8 cellular contexts compared by ENCODE assay signal in genomic region chr14:74301594-74302159, GRCh38. TPM values are rescaled to one million over a fixed set of nuclear protein-coding genes. Genes with fewer than 3 reads are reported as not detected.
DNase-seq lines count a peak whose midpoint lies in the region; ATAC-seq, FAIRE-seq and TF ChIP-seq lines count a peak whose summit lies in the region.

No MANE protein-coding gene starts in this region.

- no peaks in the 10 kb centered on the region for H3K4me1 ChIP-seq in iPS-15b (ENCODE audit: control insufficient read depth, insufficient read depth, low read length)
- H3K4me1 ChIP-seq in adrenal gland (replicated peaks in 1 of 2) = peaks cover 25 to 27% of the 10 kb centered on the region in 2 donors

- peak overlapping the region; percentile 77 for H3K4me3 ChIP-seq in iPS-15b (ENCODE audit: low read depth, low read length)
- H3K4me3 ChIP-seq in adrenal gland = peak overlapping the region in 2 of 4 donors; percentile 78 to 98

- no peak for FAIRE-seq in H54 (lab: Jason Lieb, UNC)

- H3K27me3 ChIP-seq in iPS-15b (ENCODE audit: control insufficient read depth, insufficient read depth, low read length) (no peaks in the 10 kb centered on the region), adrenal gland (no peaks in the 10 kb centered on the region)

- 26 to 32% (median 28%) methylated on average over 22 of the region's 22 CpGs for WGBS in adrenal gland, 4 donors

- TF ChIP-seq POLR2A in adrenal gland (IDR thresholded peaks at IDR 0.05) = no peak
- TF ChIP-seq POLR2A in H54 (IDR thresholded peaks at IDR 0.05; ENCODE audit: low read depth, low read length) = no peak

- peaks cover 23% of the 10 kb centered on the region for H3K4me1 Mint-ChIP-seq in HFFc6 (ENCODE audit: low read depth)
- H3K4me1 Mint-ChIP-seq in activated T-cell treated with anti-CD3 and anti-CD28 coated beads, Interleukin-2, amount 50 U/mL, for 72 hours (ENCODE audit: low read depth) = peaks cover 37% of the 10 kb centered on the region
- peaks cover 37% of the 10 kb centered on the region for H3K4me1 Mint-ChIP-seq in stimulated activated effector memory CD8-positive, alpha-beta T cell treated with anti-CD3 and anti-CD28 coated beads, Interleukin-12 subunit alpha, Interleukin-12 subunit beta, amount 100 ng/mL, for 72 hours

- H3K27ac ChIP-seq in adrenal gland = peak overlapping the region in 2 of 5 donors; percentile 87

- intact Hi-C loops in adrenal gland (cut with DNase I) = no loop called here

- H3K9me3 ChIP-seq in iPS-15b (ENCODE audit: control insufficient read depth, insufficient read depth, low read length) (no peaks in the 10 kb centered on the region), adrenal gland (replicated peaks in 1 of 3) (no peaks in the 10 kb centered on the region)

- peaks cover 19% of the 10 kb centered on the region for H3K36me3 ChIP-seq in iPS-15b (ENCODE audit: control insufficient read depth, insufficient read depth, low read length)
- peaks cover 0 to 19% of the 10 kb centered on the region in 2 donors for H3K36me3 ChIP-seq in adrenal gland (replicated peaks in 1 of 2)

- peak overlapping the region; percentile 75 for H3K27ac Mint-ChIP-seq in HFFc6
- H3K27ac Mint-ChIP-seq in activated T-cell treated with anti-CD3 and anti-CD28 coated beads, Interleukin-2, amount 50 U/mL, for 72 hours = peak overlapping the region; percentile 98
- peak overlapping the region; percentile 90 for H3K27ac Mint-ChIP-seq in stimulated activated effector memory CD8-positive, alpha-beta T cell treated with anti-CD3 and anti-CD28 coated beads, Interleukin-12 subunit alpha, Interleukin-12 subunit beta, amount 100 ng/mL, for 72 hours

- no peak for ATAC-seq in activated T-cell treated with anti-CD3 and anti-CD28 coated beads, Interleukin-2, amount 50 U/mL, for 72 hours (replicated peaks in 1 of 2)
- ATAC-seq in stimulated activated effector memory CD8-positive, alpha-beta T cell treated with anti-CD3 and anti-CD28 coated beads, Interleukin-12 subunit alpha, Interleukin-12 subunit beta, amount 100 ng/mL, for 72 hours = no peak
- ATAC-seq in GM19463 (IDR thresholded peaks at IDR 0.05; ENCODE audit: unreplicated experiment) = no peak

- H3K9me3 Mint-ChIP-seq in HFFc6 = no peaks in the 10 kb centered on the region
- no peaks in the 10 kb centered on the region for H3K9me3 Mint-ChIP-seq in activated T-cell treated with anti-CD3 and anti-CD28 coated beads, Interleukin-2, amount 50 U/mL, for 72 hours
- no peaks in the 10 kb centered on the region for H3K9me3 Mint-ChIP-seq in stimulated activated effector memory CD8-positive, alpha-beta T cell treated with anti-CD3 and anti-CD28 coated beads, Interleukin-12 subunit alpha, Interleukin-12 subunit beta, amount 100 ng/mL, for 72 hours

- H3K9ac ChIP-seq in iPS-15b (ENCODE audit: low read depth, low read length) = peak overlapping the region; percentile 71

- DNase-seq in HFFc6 = no peak
- peak in 1 of 2 donors; percentile 21 for DNase-seq in activated T-cell treated with anti-CD3 and anti-CD28 coated beads, Interleukin-2, amount 50 U/mL, for 72 hours
- DNase-seq in stimulated activated effector memory CD8-positive, alpha-beta T cell treated with anti-CD3 and anti-CD28 coated beads, Interleukin-12 subunit alpha, Interleukin-12 subunit beta, amount 100 ng/mL, for 72 hours (ENCODE audit: low spot score in 2 of 2) = no peak
- DNase-seq in adrenal gland = no peak
- DNase-seq in DMS153 (lab: John Stamatoyannopoulos, UW) = no peak
- DNase-seq in H54 (ENCODE audit: insufficient read length, low spot score) = no peak

- H3K36me3 Mint-ChIP-seq in HFFc6 (ENCODE audit: low read depth) = peaks cover 5% of the 10 kb centered on the region
- H3K36me3 Mint-ChIP-seq in activated T-cell treated with anti-CD3 and anti-CD28 coated beads, Interleukin-2, amount 50 U/mL, for 72 hours (ENCODE audit: insufficient read depth in 2 of 2) = peaks cover 4 to 5% of the 10 kb centered on the region in 2 donors
- peaks cover 27% of the 10 kb centered on the region for H3K36me3 Mint-ChIP-seq in stimulated activated effector memory CD8-positive, alpha-beta T cell treated with anti-CD3 and anti-CD28 coated beads, Interleukin-12 subunit alpha, Interleukin-12 subunit beta, amount 100 ng/mL, for 72 hours

- peak overlapping the region; percentile 98 for H3K4me3 Mint-ChIP-seq in HFFc6
- H3K4me3 Mint-ChIP-seq in activated T-cell treated with anti-CD3 and anti-CD28 coated beads, Interleukin-2, amount 50 U/mL, for 72 hours = peak overlapping the region; percentile 96 to 99
- H3K4me3 Mint-ChIP-seq in stimulated activated effector memory CD8-positive, alpha-beta T cell treated with anti-CD3 and anti-CD28 coated beads, Interleukin-12 subunit alpha, Interleukin-12 subunit beta, amount 100 ng/mL, for 72 hours = peak overlapping the region; percentile 86

- H3K27me3 Mint-ChIP-seq in HFFc6 (ENCODE audit: insufficient read depth) = peaks cover 4% of the 10 kb centered on the region; the same call in 1 of the 2 replicates
- H3K27me3 Mint-ChIP-seq in activated T-cell treated with anti-CD3 and anti-CD28 coated beads, Interleukin-2, amount 50 U/mL, for 72 hours (ENCODE audit: low read depth) = no peaks in the 10 kb centered on the region

- TF ChIP-seq CTCF in HFFc6 (IDR thresholded peaks at IDR 0.05) = no peak
- TF ChIP-seq CTCF in adrenal gland (IDR thresholded peaks at IDR 0.05) = no peak

RNA-seq across cellular contexts. Expression of gene ABCD4, which starts 1.1 kb away (rescaled TPM):
- 10 to 100 TPM; 13.4 to 18.5 (median 15.7) TPM for total RNA-seq in HFFc6 (2021; fragmentation: NEBNext Ultra II Directional; extraction: Animal tissue kit (Norgen Biotek cat#: 25700))
- 10 to 100 TPM; 51.2 to 56.6 TPM for total RNA-seq in activated T-cell treated with anti-CD3 and anti-CD28 coated beads, Interleukin-2, amount 50 U/mL, for 72 hours
- 10 to 100 TPM; 31.2 to 90.7 (median 57.9) TPM for total RNA-seq in adrenal gland
- polyA plus RNA-seq in adrenal gland = 100 to 1,000 TPM in 1 of 3 donors, 10 to 100 TPM in 2; 18.4 to 111 (median 77.5) TPM

RNA-seq across cellular contexts. Expression of gene VRTN, which starts 46.6 kb away (rescaled TPM):
- total RNA-seq in HFFc6 (2021; fragmentation: NEBNext Ultra II Directional; extraction: Animal tissue kit (Norgen Biotek cat#: 25700)) = not detected
- not detected for total RNA-seq in activated T-cell treated with anti-CD3 and anti-CD28 coated beads, Interleukin-2, amount 50 U/mL, for 72 hours
- total RNA-seq in adrenal gland = under 1 TPM in 2 of 8 donors, not detected in 6; 0.11 to 0.23 TPM
- polyA plus RNA-seq in adrenal gland = not detected
